1 cellular context compared by ENCODE assay signal in genomic region chr22:20107951-20108756, GRCh38.
TF ChIP-seq lines count a peak whose summit lies in the region.

No MANE protein-coding gene starts in this region.

TF ChIP-seq in HepG2, 621 proteins besides CTCF, POLR2A, EP300 and RAD21:
- peak; percentile 71 for TF ChIP-seq AGO2 (optimal IDR thresholded peaks at IDR 0.05; ENCODE audit: low read depth, low read length)
- no peak for TF ChIP-seq ZNF644 (CRISPR knock-in tag; IDR thresholded peaks at IDR 0.05; ENCODE audit: low read depth)
- no peak for TF ChIP-seq ZNF460 (CRISPR knock-in tag; IDR thresholded peaks at IDR 0.05; ENCODE audit: borderline replicate concordance)
